In the genomic region with DNA sequence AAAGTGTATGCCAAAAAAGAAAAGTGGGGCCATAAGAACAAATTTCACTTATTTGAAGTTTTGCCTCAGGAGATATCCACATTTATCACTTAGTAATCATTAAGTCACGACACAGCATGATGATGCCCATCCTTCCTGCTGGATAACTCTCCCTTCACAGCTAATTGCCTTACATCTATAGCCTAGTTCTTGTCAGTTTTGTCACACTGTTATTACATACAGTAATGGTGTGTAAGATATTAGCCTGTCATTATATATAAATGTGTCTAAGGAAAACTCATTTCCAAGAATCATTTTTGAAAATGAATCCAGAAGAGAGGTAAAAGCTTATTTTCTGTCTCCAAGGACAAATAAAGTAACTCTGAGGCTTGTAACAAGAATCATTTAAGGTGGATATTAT, we compare ENCODE assay signal across 34 cellular contexts.
"Had no signal": no experiment of that assay in that cellular context is flagged by ENCODE, and none has a peak within 500 bp of the region (broad histone marks: within the 10 kb centered on the region; RNA-seq: fewer than 3 reads in every experiment).

No MANE protein-coding gene starts in this region.

- H3K36me3 ChIP-seq: MG63 had no signal

- H3K9me3 ChIP-seq: MG63 had no signal

- DNase-seq: Karpas-422, Kasumi-1, KG1, MG63, MM.1S, MV-4-11, NCI-H1048, NCI-H1092, NCI-H1092 treated with DMSO at 0.1 percent for 48 hours, NCI-H1105, NCI-H1105 treated with DMSO at 0.1 percent for 48 hours, NCI-H1417, NCI-H1417 treated with DMSO at 0.1 percent for 48 hours, NCI-H1436, NCI-H1436 treated with DMSO at 0.1 percent for 48 hours, NCI-H146, NCI-H1694, NCI-H1694 treated with DMSO at 0.1 percent for 48 hours, NCI-H187, NCI-H187 treated with DMSO at 0.1 percent for 48 hours, NCI-H2029, NCI-H2029 treated with DMSO at 0.1 percent for 48 hours, NCI-H2081, NCI-H2081 treated with DMSO at 0.1 percent for 48 hours, NCI-H2107, NCI-H2171, NCI-H2171 treated with DMSO at 0.1 percent for 48 hours, NCI-H2227 treated with DMSO at 0.1 percent for 48 hours, NCI-H226, NCI-H345, NCI-H446, NCI-H446 treated with DMSO at 0.1 percent for 48 hours, NCI-H510A had no signal

- H3K4me3 ChIP-seq: MG63 had no signal

- H3K27ac ChIP-seq: KMS-11 had no signal

- H3K9ac ChIP-seq: KMS-11 had no signal

- H3K27me3 ChIP-seq: MG63 had no signal

- H3K4me2 ChIP-seq: KMS-11 had no signal
